24 cellular contexts compared by ENCODE assay signal in genomic region chr10:45582386-45582781, GRCh38.
A peak's percentile ranks its signal among the peaks of the same experiment; 100 is the strongest.
DNase-seq lines count a peak whose midpoint lies in the region; ATAC-seq, FAIRE-seq and TF ChIP-seq lines count a peak whose summit lies in the region.
"Had no signal": no experiment of that assay in that cellular context is flagged by ENCODE, and none has a peak within 500 bp of the region (broad histone marks: within the 10 kb centered on the region; RNA-seq: fewer than 3 reads in every experiment).

No MANE protein-coding gene starts in this region.

- no peak overlapping the region for H3K27ac ChIP-seq in CD4-positive, alpha-beta T cell (ENCODE audit: low read depth, low read length)
- no peak overlapping the region for H3K27ac ChIP-seq in right atrium auricular region
- H3K27ac ChIP-seq: body of pancreas, epithelial cell of prostate, ovary, SJCRH30, thyroid gland had no signal

- H3K27me3 ChIP-seq in CD4-positive, alpha-beta T cell (ENCODE audit: control insufficient read depth, insufficient read depth, low read length) = no peaks in the 10 kb centered on the region
- H3K27me3 ChIP-seq in right atrium auricular region = no peaks in the 10 kb centered on the region
- H3K27me3 ChIP-seq: body of pancreas, ovary, SJCRH30, thyroid gland had no signal

- no peaks in the 10 kb centered on the region for H3K27me3 Mint-ChIP-seq in CD4-positive, alpha-beta T cell
- no peaks in the 10 kb centered on the region for H3K27me3 Mint-ChIP-seq in IgD-negative memory B cell
- no peaks in the 10 kb centered on the region for H3K27me3 Mint-ChIP-seq in central memory CD8-positive, alpha-beta T cell
- no peaks in the 10 kb centered on the region for H3K27me3 Mint-ChIP-seq in naive thymus-derived CD8-positive, alpha-beta T cell

- intact Hi-C loops in CD4-positive, alpha-beta T cell (cut with DNase I, micrococcal nuclease) = loop anchor here in 1 of 2 experiments (10.0 kb wide), 1 partner anchor 108 kb away; no protein-coding TSS in a partner anchor

- H3K36me3 Mint-ChIP-seq in CD4-positive, alpha-beta T cell (ENCODE audit: low read depth) = peaks cover 37% of the 10 kb centered on the region
- peaks cover 4% of the 10 kb centered on the region for H3K36me3 Mint-ChIP-seq in IgD-negative memory B cell
- H3K36me3 Mint-ChIP-seq in central memory CD8-positive, alpha-beta T cell (ENCODE audit: insufficient read depth) = peaks cover 4% of the 10 kb centered on the region
- H3K36me3 Mint-ChIP-seq in naive thymus-derived CD8-positive, alpha-beta T cell = peaks cover 3 to 22% (median 21%) of the 10 kb centered on the region in 3 donors

- peaks cover 6% of the 10 kb centered on the region for H3K9me3 Mint-ChIP-seq in CD4-positive, alpha-beta T cell
- peaks cover 2 to 17% (median 6%) of the 10 kb centered on the region in 3 donors for H3K9me3 Mint-ChIP-seq in IgD-negative memory B cell
- no peaks in the 10 kb centered on the region for H3K9me3 Mint-ChIP-seq in central memory CD8-positive, alpha-beta T cell
- peaks cover 4 to 19% (median 10%) of the 10 kb centered on the region in 9 donors for H3K9me3 Mint-ChIP-seq in naive thymus-derived CD8-positive, alpha-beta T cell

- POLR2A ChIA-PET in CD4-positive, alpha-beta T cell (lab: Charles Lee) = interaction anchor here (3.8 kb wide), 1 partner anchor 11 kb away, joined by 48 read pairs; no protein-coding TSS in a partner anchor
- POLR2A ChIA-PET in naive thymus-derived CD8-positive, alpha-beta T cell (lab: Charles Lee) = no interaction called here

- peaks cover 0 to 28% of the 10 kb centered on the region in 2 donors for H3K4me1 ChIP-seq in right atrium auricular region
- H3K4me1 ChIP-seq: SJCRH30, thyroid gland had no signal

- peak overlapping the region; percentile 84 for H3K27ac Mint-ChIP-seq in CD4-positive, alpha-beta T cell
- peak overlapping the region; percentile 32 to 79 (median 70) for H3K27ac Mint-ChIP-seq in IgD-negative memory B cell
- H3K27ac Mint-ChIP-seq in central memory CD8-positive, alpha-beta T cell (ENCODE audit: low read depth) = peak overlapping the region; percentile 95
- peak overlapping the region in 9 of 10 donors; percentile 37 to 97 (median 79) for H3K27ac Mint-ChIP-seq in naive thymus-derived CD8-positive, alpha-beta T cell

- H3K9me3 ChIP-seq in CD4-positive, alpha-beta T cell (ENCODE audit: control insufficient read depth, low read length) = no peaks in the 10 kb centered on the region
- H3K9me3 ChIP-seq in right atrium auricular region = no peaks in the 10 kb centered on the region
- H3K9me3 ChIP-seq: body of pancreas, ovary, SJCRH30, thyroid gland had no signal

- FAIRE-seq in urothelium cell line (lab: Jason Lieb, UNC) = no peak
- FAIRE-seq: G401.6, RCC 7860 had no signal

- peaks cover 43% of the 10 kb centered on the region for H3K4me1 Mint-ChIP-seq in CD4-positive, alpha-beta T cell (ENCODE audit: low read depth)
- H3K4me1 Mint-ChIP-seq in IgD-negative memory B cell = peaks cover 35 to 43% (median 37%) of the 10 kb centered on the region in 3 donors
- H3K4me1 Mint-ChIP-seq in central memory CD8-positive, alpha-beta T cell = peaks cover 52% of the 10 kb centered on the region
- H3K4me1 Mint-ChIP-seq in naive thymus-derived CD8-positive, alpha-beta T cell = peaks cover 19 to 50% (median 43%) of the 10 kb centered on the region in 4 donors

- no peak for ATAC-seq in CD4-positive, alpha-beta T cell (ENCODE audit: poor library complexity)
- ATAC-seq in central memory CD8-positive, alpha-beta T cell (replicated peaks; ENCODE audit: extremely low read depth, poor library complexity, severe bottlenecking) = no peak
- ATAC-seq in naive thymus-derived CD8-positive, alpha-beta T cell = no peak
- no peak for ATAC-seq in GM18502 (IDR thresholded peaks at IDR 0.05; ENCODE audit: poor library complexity, unreplicated experiment)
- ATAC-seq: body of pancreas had no signal

- H3K4me3 ChIP-seq in right atrium auricular region = no peak overlapping the region
- H3K4me3 ChIP-seq: body of pancreas, ovary, SJCRH30, thyroid gland had no signal

- no peak for DNase-seq in CD4-positive, alpha-beta T cell
- no peak for DNase-seq in central memory CD8-positive, alpha-beta T cell (ENCODE audit: low spot score in 2 of 2)
- no peak for DNase-seq in naive thymus-derived CD8-positive, alpha-beta T cell
- DNase-seq in right atrium auricular region (ENCODE audit: low spot score) (no peak), urothelium cell line (ENCODE audit: low spot score) (no peak)
- DNase-seq: activated CD4-positive, alpha-beta T cell treated with anti-CD3 and anti-CD28 coated beads for 1 hour; body of pancreas; DMS53; head of caudate nucleus; Kasumi-1; kidney glomerular epithelial cell; mesendoderm; NCI-H524 treated with DMSO at 0.1 percent for 48 hours; NK-92 treated with Interleukin-12 subunit alpha and Interleukin-12 subunit beta, amount 100 ng/mL, for 24 hours; ovary; SJCRH30; stimulated activated CD4-positive, alpha-beta T cell treated with anti-CD3 and anti-CD28 coated beads, Interleukin-4, amount 100 ng/mL, for 1 hour; stimulated activated naive CD4-positive, alpha-beta T cell treated with Interleukin-2 at 50 U/mL for 16 hours; thyroid gland had no signal

- CTCF ChIA-PET in CD4-positive, alpha-beta T cell (lab: Charles Lee) = no interaction called here

- peak overlapping the region; percentile 59 for H3K4me3 Mint-ChIP-seq in CD4-positive, alpha-beta T cell
- peak overlapping the region in 3 of 4 donors; percentile 47 to 82 (median 74) for H3K4me3 Mint-ChIP-seq in IgD-negative memory B cell
- no peak overlapping the region for H3K4me3 Mint-ChIP-seq in central memory CD8-positive, alpha-beta T cell
- peak overlapping the region in 6 of 10 donors; percentile 1 to 96 (median 26) for H3K4me3 Mint-ChIP-seq in naive thymus-derived CD8-positive, alpha-beta T cell

- no peak for TF ChIP-seq CTCF in CD4-positive, alpha-beta T cell (IDR thresholded peaks at IDR 0.05)
- TF ChIP-seq CTCF in right atrium auricular region (IDR thresholded peaks at IDR 0.05) = no peak

- no peaks in the 10 kb centered on the region for H3K36me3 ChIP-seq in right atrium auricular region
- H3K36me3 ChIP-seq: ovary, SJCRH30, thyroid gland had no signal
